18 cellular contexts compared by ENCODE assay signal in genomic region chr2:11376071-11376470, GRCh38. TPM values are rescaled to one million over a fixed set of nuclear protein-coding genes. Genes with fewer than 3 reads are reported as not detected.
DNase-seq lines count a peak whose midpoint lies in the region; ATAC-seq, FAIRE-seq and TF ChIP-seq lines count a peak whose summit lies in the region.
"Had no signal": no experiment of that assay in that cellular context is flagged by ENCODE, and none has a peak within 500 bp of the region (broad histone marks: within the 10 kb centered on the region; RNA-seq: fewer than 3 reads in every experiment).

No MANE protein-coding gene starts in this region.

- intact Hi-C loops in HepG2 (cut with micrococcal nuclease; ENCODE audit: unreplicated experiment), result loop anchor here (2.0 to 5.0 kb wide), 2 partner anchors 15 to 36 kb away; no protein-coding TSS in a partner anchor
- intact Hi-C loops in right lobe of liver (cut with DNase I), result no loop called here
- intact Hi-C loops in spleen (cut with DNase I; ENCODE audit: low total_unique reads), result no loop called here

- H3K4me2 ChIP-seq in HepG2 (ENCODE audit: low read depth, low read length) (peak overlapping the region; percentile 85), mesendoderm (ENCODE audit: low read length) (no peak overlapping the region)

- H2AFZ ChIP-seq in HepG2 (ENCODE audit: low read length), result no peak overlapping the region
- H2AFZ ChIP-seq: parathyroid adenoma had no signal

- 9% methylated on average over 7 of the region's 7 CpGs for WGBS in HepG2 (ENCODE audit: low lambda C conversion rate)
- no CpG with 5 or more reads among the region's 7 CpGs for WGBS in right lobe of liver (ENCODE audit: insufficient coverage, low coverage, low lambda C conversion rate, missing lambda C conversion rate)
- no CpG with 5 or more reads among the region's 7 CpGs for WGBS in mesendoderm (ENCODE audit: extremely low coverage, insufficient coverage, low lambda C conversion rate)
- WGBS in spleen, 5 donors, result 89 to 95% (median 91%) methylated on average over 7 of the region's 7 CpGs

- no peak overlapping the region for H3K4ac ChIP-seq in mesendoderm (ENCODE audit: low read depth, low read length)

- ATAC-seq in HepG2 (peak; percentile 73), right lobe of liver (no peak), HG02759 (IDR thresholded peaks at IDR 0.05; ENCODE audit: unreplicated experiment) (no peak), GM21825 (IDR thresholded peaks at IDR 0.05; ENCODE audit: unreplicated experiment) (no peak), HG02588 (IDR thresholded peaks at IDR 0.05; ENCODE audit: unreplicated experiment) (no peak)
- ATAC-seq: activated T-helper 17 cell treated with anti-CD3 and anti-CD28 coated beads, Interleukin-2, amount 50 U/mL, for 72 hours; mucosa of descending colon; WTC11 had no signal

- TF ChIP-seq POLR2A in HepG2 (IDR thresholded peaks at IDR 0.05; ENCODE audit: insufficient read depth in 1 of 2, low read depth in 2 of 2, low read length in 2 of 2) (no peak), right lobe of liver (IDR thresholded peaks at IDR 0.05) (no peak), spleen (IDR thresholded peaks at IDR 0.05) (no peak)

- no peak overlapping the region for H2BK15ac ChIP-seq in mesendoderm (replicated peaks; ENCODE audit: low read depth)

- POLR2A ChIA-PET in HepG2 (lab: Yijun Ruan, JAX), result interaction anchor here (1.0 to 7.0 kb wide), 12 partner anchors 9 to 53 kb away, joined by 3 to 174 read pairs (median 8); partner anchors contain the start of gene ROCK2

- H3K79me1 ChIP-seq in mesendoderm (ENCODE audit: low read length), result no peaks in the 10 kb centered on the region

- peak; percentile 22; the same call in 1 of the 2 replicates for TF ChIP-seq RAD21 in HepG2 (CRISPR knock-in tag; IDR thresholded peaks at IDR 0.05)

- BruUV-seq in HepG2 (replicated peaks; lab: Mats Ljungman, UMichigan), result no TSS peak

- no peaks in the 10 kb centered on the region for H3K79me2 ChIP-seq in HepG2 (ENCODE audit: insufficient read depth, low read length)
- no peaks in the 10 kb centered on the region for H3K79me2 ChIP-seq in mesendoderm (ENCODE audit: control insufficient read depth, insufficient read depth, low read length)
- H3K79me2 ChIP-seq: parathyroid adenoma had no signal

- no peak overlapping the region for H4K5ac ChIP-seq in mesendoderm (ENCODE audit: low read length)

- H3K36me3 ChIP-seq in HepG2 (replicated peaks in 1 of 2; ENCODE audit: control insufficient read depth in 1 of 2, insufficient read depth in 2 of 2, low read length in 2 of 2) (no peaks in the 10 kb centered on the region), right lobe of liver (no peaks in the 10 kb centered on the region), mesendoderm (ENCODE audit: control insufficient read depth, insufficient read depth, low read length) (no peaks in the 10 kb centered on the region), spleen (no peaks in the 10 kb centered on the region)

- in situ Hi-C loops in HepG2 (cut with HindIII; ENCODE audit: extremely low pct_ligation_motif_present, low pct_unique_long_range_greater_than_20kb), result no loop called here

- no peak overlapping the region for H4K8ac ChIP-seq in mesendoderm (ENCODE audit: low read depth, low read length)

- peak overlapping the region; percentile 49 for H3K27ac ChIP-seq in HepG2 (ENCODE audit: extremely low read length, insufficient read depth, low read length)
- peak overlapping the region in 1 of 3 donors; percentile 39 for H3K27ac ChIP-seq in right lobe of liver
- H3K27ac ChIP-seq in mesendoderm (ENCODE audit: low read depth, low read length), result no peak overlapping the region
- H3K27ac ChIP-seq in spleen, result peak overlapping the region in 7 of 8 donors; percentile 33 to 83 (median 77)
- H3K27ac ChIP-seq: parathyroid adenoma had no signal

- H3K4me1 ChIP-seq in HepG2 (ENCODE audit: insufficient read depth, low read length) (peaks cover 96% of the 10 kb centered on the region), right lobe of liver (peaks cover 0 to 30% (median 5%) of the 10 kb centered on the region in 4 donors), mesendoderm (ENCODE audit: control insufficient read depth, low read depth, low read length) (peaks cover 2% of the 10 kb centered on the region), spleen (peaks cover 0 to 60% (median 30%) of the 10 kb centered on the region in 6 donors)

- H2BK120ac ChIP-seq in mesendoderm (ENCODE audit: low read depth, low read length), result no peak overlapping the region

- H3K4me3 ChIP-seq in HepG2 (replicated peaks in 1 of 3; ENCODE audit: insufficient read depth in 1 of 3, low read depth in 2 of 3, low read length in 3 of 3) (peak overlapping the region in 2 of 3 experiments; percentile 19 to 46; a peak in 3 of 6 replicates), right lobe of liver (no peak overlapping the region), mesendoderm (ENCODE audit: low read length) (no peak overlapping the region), spleen (no peak overlapping the region)
- H3K4me3 ChIP-seq: mucosa of descending colon had no signal

- DNase-seq in HepG2 (ENCODE audit: low spot score), result peak; percentile 89
- DNase-seq in right lobe of liver, result no peak
- DNase-seq in mesendoderm, result no peak
- DNase-seq in spleen, result no peak
- DNase-seq in LoVo (ENCODE audit: low spot score), result no peak
- DNase-seq: ACHN; H9; mucosa of descending colon; RPMI8226; stimulated activated CD4-positive, alpha-beta T cell treated with anti-CD3 and anti-CD28 coated beads, Interleukin-15, amount 100 ng/mL, for 24 hours; T-helper 1 cell had no signal

- H3K56ac ChIP-seq in mesendoderm (ENCODE audit: low read length), result peak overlapping the region; percentile 34

- H4K20me1 ChIP-seq in HepG2 (ENCODE audit: insufficient read depth, low read length), result no peaks in the 10 kb centered on the region

- no peak overlapping the region for H2AK5ac ChIP-seq in mesendoderm (ENCODE audit: low read length)

- CTCF ChIA-PET in HepG2 (lab: Yijun Ruan, JAX; ENCODE audit: low intra/inter-chr PET ratio, low total read pairs), result no interaction called here

- peak in 1 of 2 experiments; percentile 71; a peak in 2 of 4 replicates for TF ChIP-seq EP300 in HepG2 (IDR thresholded peaks at IDR 0.05; ENCODE audit: low read depth in 2 of 2, low read length in 2 of 2)
- no peak for TF ChIP-seq EP300 in HepG2 (CRISPR knock-in tag; IDR thresholded peaks at IDR 0.05; ENCODE audit: borderline replicate concordance)

- TF ChIP-seq CTCF in HepG2 (CRISPR knock-in tag; IDR thresholded peaks at IDR 0.05), result no peak
- TF ChIP-seq CTCF in right lobe of liver (IDR thresholded peaks at IDR 0.05), result no peak
- TF ChIP-seq CTCF in spleen (IDR thresholded peaks at IDR 0.05 in 8 of 11, conservative IDR thresholded peaks at IDR 0.05 in 3 of 11), result no peak

- H2BK5ac ChIP-seq in mesendoderm (ENCODE audit: low read length), result no peak overlapping the region

- H3K9ac ChIP-seq in HepG2 (ENCODE audit: insufficient read depth, low read depth, low read length), result peak overlapping the region; percentile 30; the same call in 1 of the 2 replicates
- no peak overlapping the region for H3K9ac ChIP-seq in mesendoderm (ENCODE audit: low read length)
- H3K9ac ChIP-seq: parathyroid adenoma had no signal

- no peak overlapping the region for H3K18ac ChIP-seq in mesendoderm (ENCODE audit: low read length)

- peak; percentile 83 for FAIRE-seq in HepG2 (lab: Jason Lieb, UNC)
- FAIRE-seq: colon had no signal

- no peak overlapping the region for H3K23ac ChIP-seq in mesendoderm (ENCODE audit: low read length)

- H3K27me3 ChIP-seq in HepG2 (ENCODE audit: control insufficient read depth in 1 of 2, insufficient read depth in 2 of 2, low read length in 2 of 2), result no peaks in the 10 kb centered on the region
- no peaks in the 10 kb centered on the region for H3K27me3 ChIP-seq in right lobe of liver
- no peaks in the 10 kb centered on the region for H3K27me3 ChIP-seq in mesendoderm (ENCODE audit: insufficient read depth, low read length, poor library complexity)
- no peaks in the 10 kb centered on the region for H3K27me3 ChIP-seq in spleen (replicated peaks in 1 of 7)

- H3K9me3 ChIP-seq in HepG2 (ENCODE audit: low read length) (no peaks in the 10 kb centered on the region), right lobe of liver (no peaks in the 10 kb centered on the region), spleen (no peaks in the 10 kb centered on the region)
- H3K9me3 ChIP-seq: mucosa of descending colon had no signal

TF ChIP-seq in HepG2, 621 proteins besides CTCF, POLR2A, EP300 and RAD21 (continues in another document):
- TF ChIP-seq ZNF552 (CRISPR knock-in tag; IDR thresholded peaks at IDR 0.05; ENCODE audit: borderline replicate concordance), result no peak
- TF ChIP-seq TGIF2 (CRISPR knock-in tag; IDR thresholded peaks at IDR 0.05), result no peak
- no peak for TF ChIP-seq KAT8 (CRISPR knock-in tag; IDR thresholded peaks at IDR 0.05)
- no peak for TF ChIP-seq NFE2L1 (CRISPR knock-in tag; IDR thresholded peaks at IDR 0.05; ENCODE audit: borderline replicate concordance)
- TF ChIP-seq NR2F2 (IDR thresholded peaks at IDR 0.05; ENCODE audit: borderline replicate concordance, low read depth), result no peak

RNA-seq across cellular contexts. Expression of gene ROCK2, which starts 31.6 kb away (rescaled TPM):
- 119 and 174 TPM in 2 replicates for total RNA-seq in HepG2 (2016; rRNA removed; fragmentation: Illumina TruSeq; extraction: Trizol)
- total RNA-seq in HepG2 (2016; cell fraction: cytosol; rRNA removed; fragmentation: Illumina TruSeq; extraction: Trizol; ENCODE audit: low read depth), result 13.0 and 13.5 TPM in 2 replicates
- total RNA-seq in HepG2 (2016; cell fraction: insoluble cytoplasmic fraction; rRNA removed; fragmentation: Illumina TruSeq; extraction: Trizol), result 112 and 164 TPM in 2 replicates
- 35.2 and 39.5 TPM in 2 replicates for total RNA-seq in HepG2 (2016; cell fraction: membrane; rRNA removed; fragmentation: Illumina TruSeq; extraction: Trizol)
- 134 and 149 TPM in 2 replicates for total RNA-seq in HepG2 (2016; cell fraction: nucleus; rRNA removed; fragmentation: Illumina TruSeq; extraction: Trizol)
- 31.9 and 38.1 TPM in 2 replicates for polyA plus RNA-seq in HepG2 (2011; rRNA removed)
- 14.6 and 24.9 TPM in 2 replicates for polyA plus RNA-seq in HepG2 (2011; cell fraction: cytosol; rRNA removed)
- 19.3 and 29.4 TPM in 2 replicates for polyA plus RNA-seq in HepG2 (2011; cell fraction: nucleus; rRNA removed)
- polyA plus RNA-seq in HepG2 (2012), result 62.4 and 98.0 TPM in 2 replicates
- 1.6 and 1.8 TPM in 2 replicates for polyA plus RNA-seq in HepG2 (2016; cell fraction: cytosol; fragmentation: Illumina TruSeq; extraction: Trizol; ENCODE audit: low read depth)
- polyA plus RNA-seq in HepG2 (2016; cell fraction: insoluble cytoplasmic fraction; fragmentation: Illumina TruSeq; extraction: Trizol; ENCODE audit: low read depth), result 87.7 and 90.4 TPM in 2 replicates
- polyA plus RNA-seq in HepG2 (2016; cell fraction: membrane; fragmentation: Illumina TruSeq; extraction: Trizol; ENCODE audit: low read depth), result 6.9 and 8.4 TPM in 2 replicates
- 77.5 and 87.9 TPM in 2 replicates for polyA plus RNA-seq in HepG2 (2016; cell fraction: nucleus; fragmentation: Illumina TruSeq; extraction: Trizol; ENCODE audit: insufficient read depth, low read depth)
- polyA minus RNA-seq in HepG2 (2011; rRNA and poly(A)+ RNA removed; ENCODE audit: low replicate concordance), result 17.3 and 25.8 TPM in 2 replicates
- polyA minus RNA-seq in HepG2 (2011; cell fraction: cytosol; rRNA and poly(A)+ RNA removed), result 82.6 and 95.3 TPM in 2 replicates
- 275 and 284 TPM in 2 replicates for polyA minus RNA-seq in HepG2 (2011; cell fraction: nucleus; rRNA and poly(A)+ RNA removed)
- total RNA-seq in right lobe of liver, result 10 to 100 TPM; 11.6 to 23.9 (median 19.8) TPM
- polyA plus RNA-seq in mesendoderm (2013, experiment 1 of 2), result 25.6 TPM
- polyA plus RNA-seq in mesendoderm (2013, experiment 2 of 2), result 25.3 TPM
- 10 to 100 TPM; 37.3 to 89.6 (median 73.9) TPM for total RNA-seq in spleen
- polyA plus RNA-seq in spleen, result 1 to 10 TPM; 4.0 to 9.6 (median 4.9) TPM

Comparison
In these comparisons a context has a peak if more than half of its experiments do, and no peak if none do; other contexts are left out.
1. H3K4me3 ChIP-seq: peak in HepG2 (2 of 3); none in right lobe of liver (0 of 3), mesendoderm (single experiment) and spleen (0 of 8).